Comparison of ENCODE assay signal across 8 cellular contexts in the genomic region with DNA sequence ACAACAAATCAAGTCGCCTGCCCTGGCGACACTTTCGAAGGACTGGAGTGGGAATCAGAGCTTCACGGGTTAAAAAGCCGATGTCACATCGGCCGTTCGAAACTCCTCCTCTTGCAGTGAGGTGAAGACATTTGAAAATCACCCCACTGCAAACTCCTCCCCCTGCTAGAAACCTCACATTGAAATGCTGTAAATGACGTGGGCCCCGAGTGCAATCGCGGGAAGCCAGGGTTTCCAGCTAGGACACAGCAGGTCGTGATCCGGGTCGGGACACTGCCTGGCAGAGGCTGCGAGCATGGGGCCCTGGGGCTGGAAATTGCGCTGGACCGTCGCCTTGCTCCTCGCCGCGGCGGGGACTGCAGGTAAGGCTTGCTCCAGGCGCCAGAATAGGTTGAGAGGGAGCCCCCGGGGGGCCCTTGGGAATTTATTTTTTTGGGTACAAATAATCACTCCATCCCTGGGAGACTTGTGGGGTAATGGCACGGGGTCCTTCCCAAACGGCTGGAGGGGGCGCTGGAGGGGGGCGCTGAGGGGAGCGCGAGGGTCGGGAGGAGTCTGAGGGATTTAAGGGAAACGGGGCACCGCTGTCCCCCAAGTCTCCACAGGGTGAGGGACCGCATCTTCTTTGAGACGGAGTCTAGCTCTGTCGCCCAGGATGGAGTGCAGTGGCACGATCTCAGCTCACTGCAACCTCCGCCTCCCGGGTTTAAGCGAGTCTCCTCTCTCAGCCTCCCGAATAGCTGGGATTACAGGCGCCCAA. TPM values are rescaled to one million over a fixed set of nuclear protein-coding genes. Genes with fewer than 3 reads are reported as not detected.
DNase-seq lines count a peak whose midpoint lies in the region; ATAC-seq and TF ChIP-seq lines count a peak whose summit lies in the region.

A gene (plus strand): TSS at position 210 of the 760 bp plus-strand sequence. CDS start 86 bp downstream, at position 296.

- ATAC-seq in left ventricle myocardium superior: peak; percentile 59
- ATAC-seq in upper lobe of right lung: peak; percentile 74

- TF ChIP-seq CTCF in A673 (conservative IDR thresholded peaks at IDR 0.05; ENCODE audit: low read depth, low read length) (no peak), upper lobe of right lung (IDR thresholded peaks at IDR 0.05) (no peak)

- H3K4me1 ChIP-seq in A673 (ENCODE audit: insufficient read depth, low read length, poor library complexity, severe bottlenecking): peaks cover 34% of the 10 kb centered on the region
- peaks cover 66% of the 10 kb centered on the region for H3K4me1 ChIP-seq in upper lobe of right lung

- H3K27me3 ChIP-seq in A673 (replicated peaks; ENCODE audit: insufficient read depth, low read depth, low read length, poor library complexity): no peaks in the 10 kb centered on the region
- no peaks in the 10 kb centered on the region for H3K27me3 ChIP-seq in upper lobe of right lung

- peak within 1 kb of the TSS; percentile 90 for H3K4me3 ChIP-seq in A673 (ENCODE audit: low read depth, low read length, poor library complexity, severe bottlenecking)
- peak within 1 kb of the TSS; percentile 76 for H3K4me3 ChIP-seq in upper lobe of right lung

- peaks cover 34% of the 10 kb centered on the region for H3K36me3 ChIP-seq in A673 (ENCODE audit: insufficient read depth, low read length, poor library complexity, severe bottlenecking)
- peaks cover 3% of the 10 kb centered on the region for H3K36me3 ChIP-seq in upper lobe of right lung

- POLR2A ChIA-PET in A673 (lab: Charles Lee; ENCODE audit: low non-redundant PET): interaction anchor here (0.5 kb wide), 1 partner anchor 139 kb away, joined by 7 read pairs; no protein-coding TSS in a partner anchor

- DNase-seq in A673 (ENCODE audit: low spot score) (peak; percentile 98), GM19238 (ENCODE audit: insufficient read length, low spot score) (peak; percentile 69), NCI-H187 treated with DMSO at 0.1 percent for 48 hours (lab: John Stamatoyannopoulos, UW) (peak; percentile 38), T-helper 22 cell (ENCODE audit: low read depth) (peak; percentile 69), left ventricle myocardium superior (peak; percentile 83), posterior vena cava (ENCODE audit: low spot score) (peak; percentile 95), upper lobe of right lung (peak; percentile 91)

- peak within 1 kb of the TSS; percentile 100 for H3K27ac ChIP-seq in A673 (ENCODE audit: low read depth, low read length, poor library complexity, severe bottlenecking)
- H3K27ac ChIP-seq in angular gyrus (ENCODE audit: low read depth, low read length): peak within 1 kb of the TSS; percentile 85
- H3K27ac ChIP-seq in upper lobe of right lung: peak within 1 kb of the TSS; percentile 98

- CTCF ChIA-PET in A673 (lab: Charles Lee): interaction anchor here (0.5 kb wide), 1 partner anchor 152 kb away, joined by 5 read pairs; no protein-coding TSS in a partner anchor

- BruUV-seq in A673 (replicated peaks; lab: Mats Ljungman, UMichigan): no TSS peak

- intact Hi-C loops in A673 (cut with micrococcal nuclease; ENCODE audit: unreplicated experiment) (loop anchor here (10.0 kb wide), 1 partner anchor 145 kb away; no protein-coding TSS in a partner anchor), left ventricle myocardium superior (cut with micrococcal nuclease) (no loop called here), posterior vena cava (cut with DNase I) (loop anchor here in 1 of 2 donors (5.0 kb wide), 1 partner anchor 52 kb away; no protein-coding TSS in a partner anchor), upper lobe of right lung (cut with DNase I) (no loop called here)

- H3K9me3 ChIP-seq in A673 (ENCODE audit: low read depth, low read length, poor library complexity, severe bottlenecking): no peaks in the 10 kb centered on the region
- no peaks in the 10 kb centered on the region for H3K9me3 ChIP-seq in upper lobe of right lung

RNA-seq across cellular contexts. Expression of the gene that starts here (rescaled TPM):
- total RNA-seq in A673 (2021) (162 and 175 TPM in 2 replicates), left ventricle myocardium superior (8.2 TPM), posterior vena cava (10 to 100 TPM; 51.0 to 66.4 TPM), upper lobe of right lung (242 TPM)

Comparison
In these comparisons a context has a peak if more than half of its experiments do, and no peak if none do; other contexts are left out.
1. Peak in every context shown above with its lines: DNase-seq, ATAC-seq, H3K4me3 ChIP-seq and H3K27ac ChIP-seq.
2. DNase-seq: peak in every context shown above with its lines; median percentile 98 in A673; 95 in posterior vena cava; 91 in upper lobe of right lung; 83 in left ventricle myocardium superior; 69 in GM19238; 69 in T-helper 22 cell; 38 in NCI-H187 treated with DMSO at 0.1 percent for 48 hours.